12 cellular contexts compared by ENCODE assay signal in the genomic region with DNA sequence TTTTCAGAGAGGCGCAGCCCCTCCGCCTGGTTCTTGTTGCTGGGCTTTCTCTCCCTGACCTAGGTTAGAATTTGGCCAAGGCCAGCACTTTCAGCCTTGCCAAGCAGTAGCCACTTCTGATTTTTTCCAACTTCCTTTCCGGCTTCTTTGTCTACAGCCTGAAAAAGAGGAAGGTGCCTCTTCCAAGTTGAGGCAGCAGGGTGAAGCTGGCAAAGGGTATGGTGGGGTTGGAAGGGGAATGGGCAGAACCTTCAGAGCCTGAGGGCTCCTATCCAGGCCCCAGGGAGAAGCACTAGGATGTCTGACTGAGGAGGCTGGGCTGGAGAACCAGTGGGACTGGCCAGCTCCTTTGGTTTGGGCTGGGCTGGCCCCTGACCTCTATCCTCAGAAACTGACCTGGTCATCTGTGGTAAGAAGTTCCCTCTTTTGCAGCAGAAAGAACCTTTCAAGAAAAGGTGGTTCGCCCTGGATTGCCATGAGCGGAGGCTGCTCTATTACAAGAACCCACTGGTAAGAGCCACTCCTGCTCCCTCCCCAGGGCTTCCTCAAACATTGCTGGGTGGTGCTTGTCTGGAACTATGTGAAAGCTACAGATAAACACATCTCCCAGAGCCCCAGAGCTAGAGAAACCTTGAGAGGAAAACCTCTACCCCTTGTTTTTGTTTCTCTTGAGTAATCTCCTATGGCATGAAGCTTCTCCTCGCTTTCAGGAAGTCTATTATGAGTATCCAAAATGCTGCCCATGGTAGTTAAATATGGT. TPM values are rescaled to one million over a fixed set of nuclear protein-coding genes. Genes with fewer than 3 reads are reported as not detected.
A peak's percentile ranks its signal among the peaks of the same experiment; 100 is the strongest.
DNase-seq lines count a peak whose midpoint lies in the region; ATAC-seq and TF ChIP-seq lines count a peak whose summit lies in the region.
"Had no signal": no experiment of that assay in that cellular context is flagged by ENCODE, and none has a peak within 500 bp of the region (broad histone marks: within the 10 kb centered on the region; RNA-seq: fewer than 3 reads in every experiment).

No MANE protein-coding gene starts in this region.

- H4K20me1 ChIP-seq in DOHH2 (ENCODE audit: control insufficient read depth, insufficient read depth, low read depth, low read length): no peaks in the 10 kb centered on the region

- TF ChIP-seq CTCF in DOHH2 (IDR thresholded peaks at IDR 0.05; ENCODE audit: low read depth, low read length, poor library complexity, severe bottlenecking): no peak
- no peak for TF ChIP-seq CTCF in Panc1 (IDR thresholded peaks at IDR 0.05)
- TF ChIP-seq CTCF in heart left ventricle (IDR thresholded peaks at IDR 0.05): no peak

- intact Hi-C loops in Panc1 (cut with micrococcal nuclease; ENCODE audit: unreplicated experiment): no loop called here
- intact Hi-C loops in heart left ventricle (cut with DNase I): no loop called here
- intact Hi-C loops in activated CD4-positive, alpha-beta T cell treated with anti-CD3 and anti-CD28 coated beads for 36 hours (cut with DNase I, micrococcal nuclease): no loop called here

- no peaks in the 10 kb centered on the region for H3K79me2 ChIP-seq in DOHH2 (ENCODE audit: control insufficient read depth, low read length)

- no peak overlapping the region for H3K27ac Mint-ChIP-seq in activated CD4-positive, alpha-beta T cell treated with anti-CD3 and anti-CD28 coated beads for 36 hours
- H3K27ac Mint-ChIP-seq: T-helper 1 cell treated with Interleukin-12 subunit alpha and Interleukin-12 subunit beta and Interleukin-4 antibody, amounts not matched to agents 30 μg/mL and 1 μg/mL, for 36 hours had no signal

- no peaks in the 10 kb centered on the region for H3K27me3 Mint-ChIP-seq in activated CD4-positive, alpha-beta T cell treated with anti-CD3 and anti-CD28 coated beads for 36 hours

- H3F3A ChIP-seq in DOHH2 (ENCODE audit: control insufficient read depth, insufficient read depth): peaks cover 11% of the 10 kb centered on the region

- no peaks in the 10 kb centered on the region for H3K36me3 Mint-ChIP-seq in activated CD4-positive, alpha-beta T cell treated with anti-CD3 and anti-CD28 coated beads for 36 hours (ENCODE audit: low read depth)

- no peaks in the 10 kb centered on the region for H3K4me1 Mint-ChIP-seq in activated CD4-positive, alpha-beta T cell treated with anti-CD3 and anti-CD28 coated beads for 36 hours

- ATAC-seq in Panc1 (0 out of 2 replicates have a peak, but pooled peaks have one; percentile 43), heart left ventricle (peak in 3 of 4 donors; percentile 28 to 33 (median 31))
- ATAC-seq in activated CD4-positive, alpha-beta T cell treated with anti-CD3 and anti-CD28 coated beads for 36 hours: no peak

- H3K4me3 ChIP-seq in DOHH2 (ENCODE audit: low read length): peak overlapping the region; percentile 12; the same call in 1 of the 2 replicates
- H3K4me3 ChIP-seq in Panc1 (ENCODE audit: low read depth in 2 of 2, low read length in 2 of 2): no peak overlapping the region
- peak overlapping the region in 6 of 12 donors; percentile 15 to 42 (median 26) for H3K4me3 ChIP-seq in heart left ventricle
- H3K4me3 ChIP-seq: ascending aorta had no signal

- H3K9me2 ChIP-seq in DOHH2 (replicated peaks; ENCODE audit: control insufficient read depth, low read length): no peaks in the 10 kb centered on the region

- DNase-seq in Panc1 (ENCODE audit: low read depth, low spot score) (no peak), heart left ventricle (peak in 2 of 5 donors; percentile 26 to 43), putamen (ENCODE audit: low spot score) (peak; percentile 49), NCI-H146 treated with DMSO at 0.1 percent for 48 hours (lab: John Stamatoyannopoulos, UW; ENCODE audit: unreplicated experiment) (no peak), activated gamma-delta T cell (lab: John Stamatoyannopoulos, UW) (no peak), NCI-H345 (lab: John Stamatoyannopoulos, UW) (no peak)
- no peak for DNase-seq in activated CD4-positive, alpha-beta T cell treated with anti-CD3 and anti-CD28 coated beads for 36 hours
- DNase-seq: BE2C; stimulated activated CD4-positive, alpha-beta T cell treated with anti-CD3 and anti-CD28 coated beads, Interleukin-1b, Interleukin-23, amount 100 ng/mL, for 48 hours had no signal

- CTCF ChIA-PET in Panc1 (lab: Charles Lee): no interaction called here
- CTCF ChIA-PET in activated CD4-positive, alpha-beta T cell treated with anti-CD3 and anti-CD28 coated beads for 36 hours (lab: Charles Lee): interaction anchor here (0.6 kb wide), 1 partner anchor 128 kb away, joined by 3 read pairs; no protein-coding TSS in a partner anchor

- POLR2A ChIA-PET in Panc1 (lab: Charles Lee): no interaction called here
- POLR2A ChIA-PET in activated CD4-positive, alpha-beta T cell treated with anti-CD3 and anti-CD28 coated beads for 36 hours (lab: Charles Lee): no interaction called here

- no peaks in the 10 kb centered on the region; the same call in 1 of the 2 replicates for H3K36me3 ChIP-seq in DOHH2 (ENCODE audit: control insufficient read depth, low read length)
- H3K36me3 ChIP-seq in Panc1 (ENCODE audit: control insufficient read depth, insufficient read depth, low read length): no peaks in the 10 kb centered on the region
- peaks cover 0 to 12% (median 0%) of the 10 kb centered on the region in 9 donors for H3K36me3 ChIP-seq in heart left ventricle
- H3K36me3 ChIP-seq: ascending aorta, BE2C had no signal

- WGBS in heart left ventricle, 4 donors: 74 to 82% (median 79%) methylated on average over 6 of the region's 6 CpGs

- peaks cover 82% of the 10 kb centered on the region for H3K4me1 ChIP-seq in DOHH2 (ENCODE audit: control insufficient read depth, low read length)
- no peaks in the 10 kb centered on the region for H3K4me1 ChIP-seq in Panc1 (ENCODE audit: control insufficient read depth, insufficient read depth, low read length)
- H3K4me1 ChIP-seq in heart left ventricle: peaks cover 0 to 89% (median 12%) of the 10 kb centered on the region in 12 donors
- H3K4me1 ChIP-seq: ascending aorta, BE2C had no signal

- no TSS peak for BruUV-seq in Panc1 (replicated peaks; lab: Mats Ljungman, UMichigan)

- H3K27ac ChIP-seq in DOHH2 (ENCODE audit: low read depth, low read length) (peak overlapping the region; percentile 23; the same call in 1 of the 2 replicates), Panc1 (ENCODE audit: low read length) (no peak overlapping the region), heart left ventricle (peak overlapping the region in 11 of 12 donors; percentile 17 to 94 (median 53))

- H3K27me3 ChIP-seq in DOHH2 (ENCODE audit: control insufficient read depth, low read length) (no peaks in the 10 kb centered on the region), Panc1 (ENCODE audit: control insufficient read depth, insufficient read depth, low read length) (no peaks in the 10 kb centered on the region), heart left ventricle (no peaks in the 10 kb centered on the region)
- H3K27me3 ChIP-seq: ascending aorta, BE2C had no signal

- H3K4me2 ChIP-seq in DOHH2 (ENCODE audit: low read length): peak overlapping the region; percentile 66; the same call in 1 of the 2 replicates

- no peaks in the 10 kb centered on the region for H3K9me3 Mint-ChIP-seq in activated CD4-positive, alpha-beta T cell treated with anti-CD3 and anti-CD28 coated beads for 36 hours (ENCODE audit: low read depth)
- H3K9me3 Mint-ChIP-seq: T-helper 1 cell treated with Interleukin-12 subunit alpha and Interleukin-12 subunit beta and Interleukin-4 antibody, amounts not matched to agents 30 μg/mL and 1 μg/mL, for 36 hours had no signal

- no peaks in the 10 kb centered on the region for H3K9me3 ChIP-seq in DOHH2 (ENCODE audit: control insufficient read depth, insufficient read depth, low read length)
- no peaks in the 10 kb centered on the region for H3K9me3 ChIP-seq in Panc1 (ENCODE audit: control insufficient read depth, insufficient read depth, low read depth, low read length)
- no peaks in the 10 kb centered on the region for H3K9me3 ChIP-seq in heart left ventricle
- H3K9me3 ChIP-seq: ascending aorta, BE2C had no signal

- in situ Hi-C loops in Panc1 (cut with HindIII; ENCODE audit: low pct_unique_long_range_greater_than_20kb, low sequenced_read_pairs): no loop called here

- H3K4me3 Mint-ChIP-seq in activated CD4-positive, alpha-beta T cell treated with anti-CD3 and anti-CD28 coated beads for 36 hours: no peak overlapping the region
- H3K4me3 Mint-ChIP-seq: T-helper 1 cell treated with Interleukin-12 subunit alpha and Interleukin-12 subunit beta and Interleukin-4 antibody, amounts not matched to agents 30 μg/mL and 1 μg/mL, for 36 hours had no signal

- no peak for TF ChIP-seq POLR2A in heart left ventricle (IDR thresholded peaks at IDR 0.05)

RNA-seq across cellular contexts. Expression of a gene that starts 16.6 kb away (rescaled TPM):
- total RNA-seq in Panc1 (2021; ENCODE audit: unreplicated experiment): 41.8 TPM
- 38.0 TPM for polyA plus RNA-seq in Panc1 (2012; ENCODE audit: insufficient read length)
- total RNA-seq in heart left ventricle: 10 to 100 TPM in 2 of 9 donors, 1 to 10 TPM in 7; 3.9 to 19.1 (median 5.6) TPM
- 1 to 10 TPM; 3.9 TPM for polyA plus RNA-seq in heart left ventricle
- total RNA-seq in activated CD4-positive, alpha-beta T cell treated with anti-CD3 and anti-CD28 coated beads for 36 hours: 1 to 10 TPM; 5.8 to 6.0 TPM

RNA-seq across cellular contexts. Expression of a gene that starts 32.5 kb away (rescaled TPM):
- total RNA-seq in Panc1 (2021; ENCODE audit: unreplicated experiment) (2.4 TPM), heart left ventricle (10 to 100 TPM in 4 of 9 donors, 1 to 10 TPM in 5; 3.1 to 43.5 (median 8.3) TPM)
- 2.5 TPM for polyA plus RNA-seq in Panc1 (2012; ENCODE audit: insufficient read length)
- polyA plus RNA-seq in heart left ventricle: 1 to 10 TPM; 3.5 to 4.5 TPM
- total RNA-seq in activated CD4-positive, alpha-beta T cell treated with anti-CD3 and anti-CD28 coated beads for 36 hours: 1 to 10 TPM in 1 of 2 experiments, under 1 TPM in 1; 0.72 to 1.2 TPM

RNA-seq across cellular contexts. Expression of a gene that starts 48.2 kb away (rescaled TPM):
- 13.0 TPM for total RNA-seq in Panc1 (2021; ENCODE audit: unreplicated experiment)
- polyA plus RNA-seq in Panc1 (2012; ENCODE audit: insufficient read length): 6.9 TPM
- 10 to 100 TPM in 8 of 9 donors, 1 to 10 TPM in 1; 5.2 to 22.9 (median 13.1) TPM for total RNA-seq in heart left ventricle
- 10 to 100 TPM in 1 of 2 donors, 1 to 10 TPM in 1; 7.7 to 30.1 TPM for polyA plus RNA-seq in heart left ventricle
- 10 to 100 TPM; 13.4 to 15.3 TPM for total RNA-seq in activated CD4-positive, alpha-beta T cell treated with anti-CD3 and anti-CD28 coated beads for 36 hours
